1 cellular context compared by ENCODE assay signal in genomic region chr6:30073489-30074240, GRCh38.
TF ChIP-seq lines count a peak whose summit lies in the region.

No MANE protein-coding gene starts in this region.

TF ChIP-seq in SK-N-SH treated with all-trans-retinoic acid at 6 μM for 48 hours, 23 proteins besides CTCF, POLR2A, EP300 and RAD21 (continued from another document):
- no peak for TF ChIP-seq CSRNP3 (CRISPR knock-in tag; IDR thresholded peaks at IDR 0.05)
- no peak for TF ChIP-seq TOX (CRISPR knock-in tag; IDR thresholded peaks at IDR 0.05; ENCODE audit: borderline replicate concordance)
- TF ChIP-seq TCF4 (CRISPR knock-in tag; IDR thresholded peaks at IDR 0.05; ENCODE audit: borderline replicate concordance) = no peak
